Comparison of ENCODE assay signal across 1 cellular context in genomic region chr14:29111554-29111953, GRCh38.
TF ChIP-seq lines count a peak whose summit lies in the region.

No MANE protein-coding gene starts in this region.

TF ChIP-seq in IMR-90, 13 proteins besides CTCF, POLR2A, EP300 and RAD21 (continued from another document):
- TF ChIP-seq RCOR1 (IDR thresholded peaks at IDR 0.05; ENCODE audit: insufficient replicate concordance, low read length) (no peak), SMC3 (IDR thresholded peaks at IDR 0.05; ENCODE audit: low read depth, low read length) (no peak), RFX5 (IDR thresholded peaks at IDR 0.05; ENCODE audit: low read depth, low read length) (no peak), BHLHE40 (IDR thresholded peaks at IDR 0.05; ENCODE audit: low read depth, low read length) (no peak), USF2 (IDR thresholded peaks at IDR 0.05; ENCODE audit: low read depth, low read length) (no peak), NFE2L2 (IDR thresholded peaks at IDR 0.05; ENCODE audit: low read depth, low read length) (no peak), MAZ (IDR thresholded peaks at IDR 0.05; ENCODE audit: borderline replicate concordance, low read depth, low read length) (no peak), MXI1 (IDR thresholded peaks at IDR 0.05; ENCODE audit: borderline replicate concordance, low read depth, low read length) (no peak), FOS (IDR thresholded peaks at IDR 0.05; ENCODE audit: low read depth, low read length) (no peak), MAFK (IDR thresholded peaks at IDR 0.05; ENCODE audit: low read depth, low read length) (no peak)
- TF ChIP-seq, protein P1, sequence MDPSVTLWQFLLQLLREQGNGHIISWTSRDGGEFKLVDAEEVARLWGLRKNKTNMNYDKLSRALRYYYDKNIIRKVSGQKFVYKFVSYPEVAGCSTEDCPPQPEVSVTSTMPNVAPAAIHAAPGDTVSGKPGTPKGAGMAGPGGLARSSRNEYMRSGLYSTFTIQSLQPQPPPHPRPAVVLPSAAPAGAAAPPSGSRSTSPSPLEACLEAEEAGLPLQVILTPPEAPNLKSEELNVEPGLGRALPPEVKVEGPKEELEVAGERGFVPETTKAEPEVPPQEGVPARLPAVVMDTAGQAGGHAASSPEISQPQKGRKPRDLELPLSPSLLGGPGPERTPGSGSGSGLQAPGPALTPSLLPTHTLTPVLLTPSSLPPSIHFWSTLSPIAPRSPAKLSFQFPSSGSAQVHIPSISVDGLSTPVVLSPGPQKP (IDR thresholded peaks at IDR 0.05; ENCODE audit: borderline replicate concordance, low read depth, low read length) = no peak
